ENCODE assay signal across 9 cellular contexts in the genomic region with DNA sequence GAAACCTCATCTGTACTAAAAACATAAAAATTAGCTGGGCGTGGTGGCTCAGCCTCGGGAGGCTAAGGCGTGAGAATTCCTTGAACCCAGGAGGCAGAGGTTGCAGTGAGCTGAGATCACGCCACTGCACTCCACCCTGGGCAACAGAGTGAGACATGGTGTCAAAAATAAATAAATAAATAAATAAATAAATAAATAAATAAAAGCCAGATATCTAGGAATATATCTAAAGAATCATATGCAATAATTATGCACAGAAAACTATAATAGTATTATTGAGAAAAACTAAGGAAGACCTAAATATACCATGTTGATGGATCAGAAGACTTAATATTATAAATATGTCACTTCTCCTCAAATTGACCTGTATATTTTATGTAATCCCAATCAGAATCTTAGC. TPM values are rescaled to one million over a fixed set of nuclear protein-coding genes. Genes with fewer than 3 reads are reported as not detected.
"Had no signal": no experiment of that assay in that cellular context is flagged by ENCODE, and none has a peak within 500 bp of the region (broad histone marks: within the 10 kb centered on the region; RNA-seq: fewer than 3 reads in every experiment).

No MANE protein-coding gene starts in this region.

- H3K9me3 Mint-ChIP-seq: IgD-negative memory B cell had no signal

- ATAC-seq: HepG2, K562 had no signal

- H3K36me3 Mint-ChIP-seq: IgD-negative memory B cell had no signal

- H3K27ac Mint-ChIP-seq: IgD-negative memory B cell had no signal

- H3K27ac ChIP-seq: HL-60, KMS-11 had no signal

- FAIRE-seq: HepG2, HTR-8/SVneo, K562 had no signal

- DNase-seq: IMR-90, KBM-7, KG1 had no signal

- H3K4me2 ChIP-seq: KMS-11 had no signal

- H3K4me1 Mint-ChIP-seq: IgD-negative memory B cell had no signal

- H3K4me3 ChIP-seq: K562 had no signal

- H3K4me3 Mint-ChIP-seq: IgD-negative memory B cell had no signal

RNA-seq across cellular contexts. Expression of gene TMC7, which starts 37.0 kb away (rescaled TPM):
- polyA plus RNA-seq: IgD-negative memory B cell had no signal
